8 cellular contexts compared by ENCODE assay signal in genomic region chr16:3879258-3879886, GRCh38. TPM values are rescaled to one million over a fixed set of nuclear protein-coding genes. Genes with fewer than 3 reads are reported as not detected.
A peak's percentile ranks its signal among the peaks of the same experiment; 100 is the strongest.
DNase-seq lines count a peak whose midpoint lies in the region; ATAC-seq and TF ChIP-seq lines count a peak whose summit lies in the region.

No MANE protein-coding gene starts in this region.

- peaks cover 54% of the 10 kb centered on the region for H4K20me1 ChIP-seq in SK-N-SH (ENCODE audit: insufficient read depth)

- no peak for TF ChIP-seq RAD21 in SK-N-SH (IDR thresholded peaks at IDR 0.05; ENCODE audit: low read length)

- peaks cover 13% of the 10 kb centered on the region for H3K36me3 Mint-ChIP-seq in CD4-positive, CD25-positive, alpha-beta regulatory T cell

- peak overlapping the region; percentile 67 for H3K9ac ChIP-seq in SK-N-SH
- H3K9ac ChIP-seq in duodenal mucosa (ENCODE audit: low read depth in 1 of 2, low read length in 2 of 2): peak overlapping the region; percentile 65 to 70

- peak overlapping the region; percentile 78 to 95 (median 94) for H3K27ac Mint-ChIP-seq in CD4-positive, CD25-positive, alpha-beta regulatory T cell

- H3K9me2 ChIP-seq in SK-N-SH: no peaks in the 10 kb centered on the region

- H3K27ac ChIP-seq in CD4-positive, CD25-positive, alpha-beta regulatory T cell (ENCODE audit: insufficient read depth, low read length, poor library complexity, severe bottlenecking): no peak overlapping the region
- no peak overlapping the region for H3K27ac ChIP-seq in SK-N-SH (ENCODE audit: low read depth in 2 of 2, low read length in 1 of 2)
- no peak overlapping the region for H3K27ac ChIP-seq in duodenal mucosa (ENCODE audit: low read depth, low read length)
- peak overlapping the region; percentile 47 to 95 (median 76) for H3K27ac ChIP-seq in tibial nerve

- H3K4me3 ChIP-seq in CD4-positive, CD25-positive, alpha-beta regulatory T cell (ENCODE audit: low read depth, low read length): peak overlapping the region; percentile 93
- peak overlapping the region; percentile 83 for H3K4me3 ChIP-seq in SK-N-SH (ENCODE audit: low read depth in 2 of 2, low read length in 1 of 2)
- H3K4me3 ChIP-seq in duodenal mucosa (ENCODE audit: low read depth in 1 of 2, low read length in 2 of 2): peak overlapping the region; percentile 90 to 92
- peak overlapping the region; percentile 77 to 91 (median 82) for H3K4me3 ChIP-seq in tibial nerve

- 10% methylated on average over 15 of the region's 50 CpGs for WGBS in SK-N-SH (ENCODE audit: low lambda C conversion rate)
- 0 to 2% methylated on average over 24 to 36 of the region's 50 CpGs for WGBS in tibial nerve, 2 donors

- CTCF ChIA-PET in SK-N-SH (lab: Yijun Ruan, JAX): interaction anchor here (0.6 to 2.3 kb wide), 6 partner anchors 20 to 189 kb away, joined by 3 to 12 read pairs (median 4); no protein-coding TSS in a partner anchor

- DNase-seq in CD4-positive, CD25-positive, alpha-beta regulatory T cell: peak in 2 of 3 donors; percentile 3 to 33
- DNase-seq in SK-N-SH: peak; percentile 54
- peak; percentile 91 for DNase-seq in mesenteric fat pad (ENCODE audit: low spot score)
- DNase-seq in tibial nerve (ENCODE audit: low spot score in 2 of 2): no peak
- no peak for DNase-seq in occipital lobe (lab: John Stamatoyannopoulos, UW)
- DNase-seq in GM19238 (ENCODE audit: insufficient read length, low spot score): no peak

- H3K9me3 Mint-ChIP-seq in CD4-positive, CD25-positive, alpha-beta regulatory T cell: peaks cover 0 to under 1% (median 0%) of the 10 kb centered on the region in 7 donors

- POLR2A ChIA-PET in SK-N-SH (lab: Yijun Ruan, JAX): interaction anchor here (0.5 kb wide), 1 partner anchor 17 kb away, joined by 3 read pairs; no protein-coding TSS in a partner anchor

- H3K27me3 Mint-ChIP-seq in CD4-positive, CD25-positive, alpha-beta regulatory T cell: peaks cover 17% of the 10 kb centered on the region

- H3K4me3 Mint-ChIP-seq in CD4-positive, CD25-positive, alpha-beta regulatory T cell: peak overlapping the region; percentile 92 to 98 (median 96)

- H3K4me2 ChIP-seq in SK-N-SH: peak overlapping the region; percentile 67

- H3K36me3 ChIP-seq in CD4-positive, CD25-positive, alpha-beta regulatory T cell (ENCODE audit: control insufficient read depth, insufficient read depth, low read length): peaks cover 3% of the 10 kb centered on the region
- H3K36me3 ChIP-seq in SK-N-SH (replicated peaks in 1 of 2; ENCODE audit: control insufficient read depth in 1 of 2, insufficient read depth in 2 of 2, low read length in 1 of 2) (peaks cover 0 to 9% of the 10 kb centered on the region in 2 experiments), duodenal mucosa (ENCODE audit: control insufficient read depth in 1 of 2, insufficient read depth in 2 of 2, low read length in 2 of 2) (peaks cover 0 to 8% of the 10 kb centered on the region in 2 donors), tibial nerve (no peaks in the 10 kb centered on the region)

- TF ChIP-seq EP300 in SK-N-SH (IDR thresholded peaks at IDR 0.05; ENCODE audit: borderline replicate concordance in 1 of 2, low read depth in 1 of 2, low read length in 1 of 2) (no peak), tibial nerve (IDR thresholded peaks at IDR 0.05) (no peak)

- H3F3A ChIP-seq in SK-N-SH (replicated peaks; ENCODE audit: insufficient read depth): peaks cover 4% of the 10 kb centered on the region

- TF ChIP-seq CTCF in SK-N-SH (IDR thresholded peaks at IDR 0.05) (no peak), tibial nerve (IDR thresholded peaks at IDR 0.05) (no peak)

- no peaks in the 10 kb centered on the region for H3K27me3 ChIP-seq in CD4-positive, CD25-positive, alpha-beta regulatory T cell (ENCODE audit: control insufficient read depth, insufficient read depth, low read length)
- H3K27me3 ChIP-seq in SK-N-SH (ENCODE audit: insufficient read depth): no peaks in the 10 kb centered on the region
- no peaks in the 10 kb centered on the region for H3K27me3 ChIP-seq in duodenal mucosa (ENCODE audit: control insufficient read depth in 1 of 2, insufficient read depth in 2 of 2, low read length in 2 of 2)
- H3K27me3 ChIP-seq in tibial nerve: no peaks in the 10 kb centered on the region

- peaks cover 55% of the 10 kb centered on the region for H3K79me2 ChIP-seq in SK-N-SH (ENCODE audit: insufficient read depth)

- H3K4me1 Mint-ChIP-seq in CD4-positive, CD25-positive, alpha-beta regulatory T cell: peaks cover 26 to 59% (median 47%) of the 10 kb centered on the region in 4 donors

- H3K4me1 ChIP-seq in CD4-positive, CD25-positive, alpha-beta regulatory T cell (ENCODE audit: control insufficient read depth, insufficient read depth, low read length, poor library complexity, severe bottlenecking): peaks cover 58% of the 10 kb centered on the region
- H3K4me1 ChIP-seq in SK-N-SH (ENCODE audit: control insufficient read depth in 1 of 2, insufficient read depth in 2 of 2, low read depth in 1 of 2, low read length in 1 of 2) (peaks cover 12 to 30% of the 10 kb centered on the region in 2 experiments; a peak in 3 of 4 replicates), duodenal mucosa (ENCODE audit: control insufficient read depth in 1 of 2, insufficient read depth in 2 of 2, low read length in 2 of 2) (peaks cover 43 to 44% of the 10 kb centered on the region in 2 donors), tibial nerve (peaks cover 0 to 51% (median 42%) of the 10 kb centered on the region in 4 donors)

- TF ChIP-seq POLR2A in tibial nerve (IDR thresholded peaks at IDR 0.05): no peak

- no peak overlapping the region for H2AFZ ChIP-seq in SK-N-SH (ENCODE audit: low read depth)

- no peaks in the 10 kb centered on the region for H3K9me3 ChIP-seq in CD4-positive, CD25-positive, alpha-beta regulatory T cell (ENCODE audit: control insufficient read depth in 2 of 2, low read length in 2 of 2)
- H3K9me3 ChIP-seq in SK-N-SH (no peaks in the 10 kb centered on the region), duodenal mucosa (ENCODE audit: control insufficient read depth in 1 of 2, low read length in 2 of 2) (no peaks in the 10 kb centered on the region), tibial nerve (no peaks in the 10 kb centered on the region)

- no peak for ATAC-seq in CD4-positive, CD25-positive, alpha-beta regulatory T cell (ENCODE audit: low read depth in 2 of 2)
- peak; percentile 17 for ATAC-seq in GM21825 (IDR thresholded peaks at IDR 0.05; ENCODE audit: unreplicated experiment)

TF ChIP-seq in SK-N-SH, 30 proteins besides CTCF, POLR2A, EP300 and RAD21:
- TF ChIP-seq SMC3 (IDR thresholded peaks at IDR 0.05; ENCODE audit: low read depth, low read length): no peak
- no peak for TF ChIP-seq JUND (IDR thresholded peaks at IDR 0.05)
- TF ChIP-seq, protein P1, sequence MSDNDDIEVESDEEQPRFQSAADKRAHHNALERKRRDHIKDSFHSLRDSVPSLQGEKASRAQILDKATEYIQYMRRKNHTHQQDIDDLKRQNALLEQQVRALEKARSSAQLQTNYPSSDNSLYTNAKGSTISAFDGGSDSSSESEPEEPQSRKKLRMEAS (IDR thresholded peaks at IDR 0.05; ENCODE audit: low read depth): peak; percentile 28; the same call in 1 of the 2 replicates
- TF ChIP-seq NFIC (IDR thresholded peaks at IDR 0.05; ENCODE audit: borderline replicate concordance): no peak
- TF ChIP-seq NRF1 (IDR thresholded peaks at IDR 0.05; ENCODE audit: low read depth, low read length): no peak
- TF ChIP-seq MXI1 (IDR thresholded peaks at IDR 0.05; ENCODE audit: low read depth, low read length): peak; percentile 87
- no peak for TF ChIP-seq ELF1 (IDR thresholded peaks at IDR 0.05)
- no peak for TF ChIP-seq GABPA (IDR thresholded peaks at IDR 0.05; ENCODE audit: low read depth)
- no peak for TF ChIP-seq MEF2A (IDR thresholded peaks at IDR 0.05; ENCODE audit: borderline replicate concordance, low read depth)
- no peak for TF ChIP-seq RXRA (IDR thresholded peaks at IDR 0.05; ENCODE audit: borderline replicate concordance, low read depth)
- TF ChIP-seq FOSL2 (IDR thresholded peaks at IDR 0.05; ENCODE audit: borderline replicate concordance, low read depth): no peak
- no peak for TF ChIP-seq RCOR1 (IDR thresholded peaks at IDR 0.05; ENCODE audit: low read length)
- TF ChIP-seq USF2 (IDR thresholded peaks at IDR 0.05; ENCODE audit: borderline replicate concordance, low read depth, low read length): no peak
- TF ChIP-seq GATA2 (CRISPR knock-in tag; IDR thresholded peaks at IDR 0.05): no peak

RNA-seq across cellular contexts. Expression of gene CREBBP, which starts 1.1 kb away (rescaled TPM):
- 192 TPM for total RNA-seq in CD4-positive, CD25-positive, alpha-beta regulatory T cell
- 1 to 10 TPM; 3.3 to 8.1 (median 4.0) TPM for polyA plus RNA-seq in CD4-positive, CD25-positive, alpha-beta regulatory T cell
- 4.1 and 5.7 TPM in 2 replicates for polyA plus RNA-seq in SK-N-SH (2012; rRNA removed)
- polyA plus RNA-seq in SK-N-SH (2012; cell fraction: cytosol; rRNA removed): 3.1 and 3.6 TPM in 2 replicates
- 14.2 and 14.6 TPM in 2 replicates for polyA plus RNA-seq in SK-N-SH (2012; cell fraction: nucleus; rRNA removed)
- total RNA-seq in mesenteric fat pad (67.0 TPM), tibial nerve (100 to 1,000 TPM in 1 of 4 donors, 10 to 100 TPM in 3; 67.1 to 106 (median 91.0) TPM), occipital lobe (32.3 TPM)

Comparison
In these comparisons a context has a peak if more than half of its experiments do, and no peak if none do; other contexts are left out.
1. DNase-seq: peak in CD4-positive, CD25-positive, alpha-beta regulatory T cell (2 of 3), SK-N-SH (single experiment) and mesenteric fat pad (single experiment); none in tibial nerve (0 of 2), occipital lobe (single experiment) and GM19238 (single experiment).
2. H3K27ac ChIP-seq: peak in tibial nerve (4 of 4); none in CD4-positive, CD25-positive, alpha-beta regulatory T cell (single experiment), SK-N-SH (0 of 2) and duodenal mucosa (single experiment).
3. Peak in every context shown above with its lines, with median percentiles within 50 percentile points of each other: H3K4me3 ChIP-seq.